Comparison of ENCODE assay signal across 21 cellular contexts in the genomic region with DNA sequence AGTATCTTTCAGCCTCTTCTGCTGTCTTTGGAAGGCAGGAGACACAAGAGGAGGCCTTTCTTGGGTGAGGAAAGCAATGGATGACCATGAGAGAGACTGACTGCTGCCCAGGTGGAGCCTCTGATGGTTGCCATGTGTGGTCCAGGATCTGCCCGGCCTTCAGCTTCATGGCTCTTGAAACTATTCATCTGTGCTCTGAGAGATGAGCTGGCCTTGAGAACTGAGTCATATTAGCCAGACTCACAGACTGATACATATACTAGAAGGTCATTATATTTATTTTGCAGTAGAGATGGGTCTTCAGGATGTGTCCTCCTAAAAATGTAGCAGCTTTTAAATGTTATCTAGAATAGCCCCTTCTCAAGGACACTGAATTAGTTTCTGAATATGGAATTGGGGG. TPM values are rescaled to one million over a fixed set of nuclear protein-coding genes. Genes with fewer than 3 reads are reported as not detected.
A peak's percentile ranks its signal among the peaks of the same experiment; 100 is the strongest.
DNase-seq lines count a peak whose midpoint lies in the region; TF ChIP-seq lines count a peak whose summit lies in the region.
"Had no signal": no experiment of that assay in that cellular context is flagged by ENCODE, and none has a peak within 500 bp of the region (broad histone marks: within the 10 kb centered on the region; RNA-seq: fewer than 3 reads in every experiment).

No MANE protein-coding gene starts in this region.

- no peak overlapping the region for H3K4me3 ChIP-seq in fibroblast of mammary gland (ENCODE audit: control insufficient read depth, low read depth, low read length)
- H3K4me3 ChIP-seq in neural progenitor cell = no peak overlapping the region
- H3K4me3 ChIP-seq: esophagus muscularis mucosa, lower lobe of right lung, tibial nerve had no signal

- H3K36me3 Mint-ChIP-seq in neural progenitor cell = peaks cover 13% of the 10 kb centered on the region
- H3K36me3 Mint-ChIP-seq: activated naive CD8-positive, alpha-beta T cell treated with anti-CD3 and anti-CD28 coated beads, Interleukin-2, amount 10 ng/mL, durations not matched to agents 7 days and 5 days had no signal

- H3K9me3 ChIP-seq in neural progenitor cell (ENCODE audit: low read depth) = no peaks in the 10 kb centered on the region
- H3K9me3 ChIP-seq: esophagus muscularis mucosa, lower lobe of right lung, tibial nerve had no signal

- H3K79me2 ChIP-seq in neural progenitor cell (ENCODE audit: low read depth) = no peaks in the 10 kb centered on the region

- peaks cover 22% of the 10 kb centered on the region for H3K4me1 Mint-ChIP-seq in neural progenitor cell

- H3K4me3 Mint-ChIP-seq in neural progenitor cell = no peak overlapping the region
- H3K4me3 Mint-ChIP-seq: activated naive CD8-positive, alpha-beta T cell treated with anti-CD3 and anti-CD28 coated beads, Interleukin-2, amount 10 ng/mL, durations not matched to agents 7 days and 5 days; CD4-positive, alpha-beta T cell; effector memory CD8-positive, alpha-beta T cell; stimulated activated naive CD8-positive, alpha-beta T cell treated with anti-CD3 and anti-CD28 coated beads, Interleukin-15, Interleukin-2, amounts not matched to agents 100 ng/mL and 50 ng/mL, for 24 hours had no signal

- peak; percentile 19 for DNase-seq in stimulated activated CD4-positive, alpha-beta T cell treated with anti-CD3 and anti-CD28 coated beads, Interleukin-15, amount 100 ng/mL, for 24 hours
- no peak for DNase-seq in stimulated activated CD4-positive, alpha-beta T cell treated with anti-CD3 and anti-CD28 coated beads, Interleukin-2, amount 100 ng/mL, for 48 hours
- DNase-seq in RPMI7951 (ENCODE audit: low read depth) (peak; percentile 31), fibroblast of mammary gland (ENCODE audit: low read depth) (peak; percentile 31), neural progenitor cell (ENCODE audit: low spot score) (no peak), HT-29 (ENCODE audit: low spot score) (no peak), HuH-7.5 (ENCODE audit: low spot score) (no peak)
- DNase-seq: activated CD4-positive, alpha-beta T cell treated with anti-CD3 and anti-CD28 coated beads for 48 hours; activated naive CD8-positive, alpha-beta T cell treated with anti-CD3 and anti-CD28 coated beads, Interleukin-2, amount 10 ng/mL, durations not matched to agents 7 days and 5 days; CD4-positive, alpha-beta T cell; DMS153; effector memory CD8-positive, alpha-beta T cell; kidney; lower lobe of right lung; NCI-H187 treated with DMSO at 0.1 percent for 48 hours; NCI-H526 treated with DMSO at 0.1 percent for 48 hours; stimulated activated CD4-positive, alpha-beta T cell treated with anti-CD3 and anti-CD28 coated beads, Interleukin-2, amount 100 ng/mL, for 24 hours had no signal

- H4K20me1 ChIP-seq in neural progenitor cell (ENCODE audit: low read depth) = peaks cover 18% of the 10 kb centered on the region

- no peaks in the 10 kb centered on the region for H3F3A ChIP-seq in neural progenitor cell (ENCODE audit: low read depth)

- no peak overlapping the region for H3K4me2 ChIP-seq in neural progenitor cell
- H3K4me2 ChIP-seq: KMS-11 had no signal

- no peaks in the 10 kb centered on the region for H3K36me3 ChIP-seq in neural progenitor cell

- H3K27ac ChIP-seq in neural progenitor cell = no peak overlapping the region
- H3K27ac ChIP-seq: esophagus muscularis mucosa, KMS-11, lower lobe of right lung, tibial nerve had no signal

- no peak overlapping the region for H2AFZ ChIP-seq in neural progenitor cell (replicated peaks)

- H3K27ac Mint-ChIP-seq in neural progenitor cell = no peak overlapping the region
- H3K27ac Mint-ChIP-seq: activated naive CD8-positive, alpha-beta T cell treated with anti-CD3 and anti-CD28 coated beads, Interleukin-2, amount 10 ng/mL, durations not matched to agents 7 days and 5 days; effector memory CD8-positive, alpha-beta T cell; stimulated activated naive CD8-positive, alpha-beta T cell treated with anti-CD3 and anti-CD28 coated beads, Interleukin-15, Interleukin-2, amounts not matched to agents 100 ng/mL and 50 ng/mL, for 24 hours had no signal

- no peaks in the 10 kb centered on the region for H3K9me3 Mint-ChIP-seq in neural progenitor cell
- H3K9me3 Mint-ChIP-seq: activated naive CD8-positive, alpha-beta T cell treated with anti-CD3 and anti-CD28 coated beads, Interleukin-2, amount 10 ng/mL, durations not matched to agents 7 days and 5 days; CD4-positive, alpha-beta T cell; effector memory CD8-positive, alpha-beta T cell; stimulated activated naive CD8-positive, alpha-beta T cell treated with anti-CD3 and anti-CD28 coated beads, Interleukin-15, Interleukin-2, amounts not matched to agents 100 ng/mL and 50 ng/mL, for 24 hours had no signal

- TF ChIP-seq CTCF in fibroblast of mammary gland (conservative IDR thresholded peaks at IDR 0.05; ENCODE audit: control insufficient read depth, insufficient read depth, low read depth, low read length) (no peak), neural progenitor cell (IDR thresholded peaks at IDR 0.05) (no peak)

- H3K9ac ChIP-seq in neural progenitor cell = no peak overlapping the region
- H3K9ac ChIP-seq: KMS-11 had no signal

- no peaks in the 10 kb centered on the region for H3K27me3 Mint-ChIP-seq in neural progenitor cell (ENCODE audit: insufficient read depth, low read depth)
- H3K27me3 Mint-ChIP-seq: activated naive CD8-positive, alpha-beta T cell treated with anti-CD3 and anti-CD28 coated beads, Interleukin-2, amount 10 ng/mL, durations not matched to agents 7 days and 5 days; CD4-positive, alpha-beta T cell; stimulated activated naive CD8-positive, alpha-beta T cell treated with anti-CD3 and anti-CD28 coated beads, Interleukin-15, Interleukin-2, amounts not matched to agents 100 ng/mL and 50 ng/mL, for 24 hours had no signal

- peaks cover 10% of the 10 kb centered on the region for H3K4me1 ChIP-seq in neural progenitor cell
- H3K4me1 ChIP-seq: lower lobe of right lung, tibial nerve had no signal

- H3K27me3 ChIP-seq in neural progenitor cell = no peaks in the 10 kb centered on the region
- H3K27me3 ChIP-seq: esophagus muscularis mucosa, tibial nerve had no signal

RNA-seq across cellular contexts. Expression of a gene that starts 33.7 kb away (rescaled TPM):
- 76.1 and 101 TPM in 2 replicates for total RNA-seq in RPMI7951 (2014; rRNA removed; shearing (Covaris generic))
- 41.5 and 53.2 TPM in 2 replicates for total RNA-seq in neural progenitor cell (ENCODE audit: low replicate concordance)
- 26.1 and 35.2 TPM in 2 replicates for total RNA-seq in HT-29 (2014; rRNA removed; shearing (Covaris generic))

RNA-seq across cellular contexts. Expression of a gene that starts 58.1 kb away (rescaled TPM):
- total RNA-seq in RPMI7951 (2014; rRNA removed; shearing (Covaris generic)) = 0.39 and 0.48 TPM in 2 replicates
- 0.28 and 0.41 TPM in 2 replicates for total RNA-seq in neural progenitor cell (ENCODE audit: low replicate concordance)
- total RNA-seq in HT-29 (2014; rRNA removed; shearing (Covaris generic)) = 0.05 and 0.33 TPM in 2 replicates

Comparison
In these comparisons a context has a peak if more than half of its experiments do, and no peak if none do; other contexts are left out.
1. DNase-seq: peak in stimulated activated CD4-positive, alpha-beta T cell treated with anti-CD3 and anti-CD28 coated beads, Interleukin-15, amount 100 ng/mL, for 24 hours (single experiment), RPMI7951 (single experiment) and fibroblast of mammary gland (single experiment); none in stimulated activated CD4-positive, alpha-beta T cell treated with anti-CD3 and anti-CD28 coated beads, Interleukin-2, amount 100 ng/mL, for 48 hours (0 of 2), neural progenitor cell (single experiment), HT-29 (single experiment) and HuH-7.5 (single experiment).